ENCODE assay signal across 8 cellular contexts in genomic region chr18:32072321-32072720, GRCh38. TPM values are rescaled to one million over a fixed set of nuclear protein-coding genes. Genes with fewer than 3 reads are reported as not detected.
DNase-seq lines count a peak whose midpoint lies in the region; ATAC-seq and TF ChIP-seq lines count a peak whose summit lies in the region.

No MANE protein-coding gene starts in this region.

- no peaks in the 10 kb centered on the region for H3K27me3 Mint-ChIP-seq in naive thymus-derived CD4-positive, alpha-beta T cell

- H3K36me3 Mint-ChIP-seq in naive thymus-derived CD4-positive, alpha-beta T cell = peaks cover 11 to 50% (median 30%) of the 10 kb centered on the region in 5 donors

- no peaks in the 10 kb centered on the region for H3K4me1 ChIP-seq in naive thymus-derived CD4-positive, alpha-beta T cell (ENCODE audit: control insufficient read depth in 2 of 2, insufficient read depth in 2 of 2, low read length in 2 of 2)

- H3K27me3 ChIP-seq in brain microvascular endothelial cell (replicated peaks) = no peaks in the 10 kb centered on the region
- H3K27me3 ChIP-seq in naive thymus-derived CD4-positive, alpha-beta T cell (ENCODE audit: control insufficient read depth in 2 of 2, insufficient read depth in 2 of 2, low read length in 2 of 2) = no peaks in the 10 kb centered on the region

- no peak overlapping the region for H3K4me3 ChIP-seq in brain microvascular endothelial cell (ENCODE audit: low read depth, low read length)
- no peak overlapping the region for H3K4me3 ChIP-seq in naive thymus-derived CD4-positive, alpha-beta T cell (ENCODE audit: low read length)

- peaks cover 0 to 2% (median 0%) of the 10 kb centered on the region in 11 donors for H3K9me3 Mint-ChIP-seq in naive thymus-derived CD4-positive, alpha-beta T cell

- no peak overlapping the region for H3K4me3 Mint-ChIP-seq in naive thymus-derived CD4-positive, alpha-beta T cell

- peak overlapping the region in 4 of 9 donors; percentile 15 to 68 (median 30) for H3K27ac Mint-ChIP-seq in naive thymus-derived CD4-positive, alpha-beta T cell

- H3K4me1 Mint-ChIP-seq in naive thymus-derived CD4-positive, alpha-beta T cell = peaks cover 0 to 30% (median 18%) of the 10 kb centered on the region in 7 donors

- TF ChIP-seq CTCF in brain microvascular endothelial cell (IDR thresholded peaks at IDR 0.05; ENCODE audit: low read depth, low read length, missing control alignments) = peak; percentile 51

- in situ Hi-C loops in brain microvascular endothelial cell (cut with HindIII; ENCODE audit: low pct_ligation_motif_present, low sequenced_read_pairs) = no loop called here

- no peak overlapping the region for H3K27ac ChIP-seq in brain microvascular endothelial cell
- H3K27ac ChIP-seq in naive thymus-derived CD4-positive, alpha-beta T cell (ENCODE audit: low read depth, low read length) = no peak overlapping the region

- DNase-seq in NCI-H748 (lab: John Stamatoyannopoulos, UW; ENCODE audit: unreplicated experiment) (peak; percentile 4), NCI-H748 treated with DMSO at 0.1 percent for 48 hours (lab: John Stamatoyannopoulos, UW) (no peak), brain microvascular endothelial cell (no peak), NCI-H774 (lab: John Stamatoyannopoulos, UW) (no peak)
- peak in 4 of 9 donors; percentile 34 to 55 (median 45) for DNase-seq in naive thymus-derived CD4-positive, alpha-beta T cell
- no peak for DNase-seq in activated T-cell treated with anti-CD3 and anti-CD28 coated beads, Interleukin-2, amount 50 U/mL, for 48 hours

- peak; percentile 49 for ATAC-seq in HG03442 (IDR thresholded peaks at IDR 0.05; ENCODE audit: unreplicated experiment)
- peak; percentile 67 for ATAC-seq in naive thymus-derived CD4-positive, alpha-beta T cell
- ATAC-seq in HG03097 (IDR thresholded peaks at IDR 0.05; ENCODE audit: low FRiP score, unreplicated experiment) = no peak

- POLR2A ChIA-PET in naive thymus-derived CD4-positive, alpha-beta T cell (lab: Charles Lee) = interaction anchor here (0.6 to 4.5 kb wide), 9 partner anchors 11 to 380 kb away, joined by 3 to 44 read pairs (median 3); partner anchors contain the start of genes RNF125 and RNF138

- no peaks in the 10 kb centered on the region for H3K36me3 ChIP-seq in brain microvascular endothelial cell (replicated peaks)
- H3K36me3 ChIP-seq in naive thymus-derived CD4-positive, alpha-beta T cell (ENCODE audit: control insufficient read depth in 2 of 3, insufficient read depth in 3 of 3, low read length in 3 of 3) = peaks cover 0 to 24% (median 5%) of the 10 kb centered on the region in 3 experiments

- intact Hi-C loops in naive thymus-derived CD4-positive, alpha-beta T cell (cut with micrococcal nuclease) = loop anchor here (1.0 to 2.0 kb wide), 7 partner anchors 14 to 331 kb away; partner anchors contain the start of genes RNF125 (in 2 of the 2) and TRAPPC8 (in 2 of the 2)

- CTCF ChIA-PET in naive thymus-derived CD4-positive, alpha-beta T cell (lab: Charles Lee) = interaction anchor here (0.6 to 2.1 kb wide), 10 partner anchors 11 to 108 kb away, joined by 3 to 18 read pairs (median 3); partner anchors contain the start of gene RNF125

- no peaks in the 10 kb centered on the region for H3K9me3 ChIP-seq in naive thymus-derived CD4-positive, alpha-beta T cell (ENCODE audit: control insufficient read depth in 2 of 3, low read length in 3 of 3)

RNA-seq across cellular contexts. Expression of gene RNF138, which starts 19.4 kb away (rescaled TPM):
- total RNA-seq in naive thymus-derived CD4-positive, alpha-beta T cell = 100 to 1,000 TPM in 1 of 5 experiments, 10 to 100 TPM in 4; 72.3 to 142 (median 80.7) TPM
- 100 to 1,000 TPM in 1 of 2 donors, 10 to 100 TPM in 1; 98.4 to 140 TPM for polyA plus RNA-seq in naive thymus-derived CD4-positive, alpha-beta T cell

RNA-seq across cellular contexts. Expression of gene RNF125, which starts 53.7 kb away (rescaled TPM):
- 10 to 100 TPM; 30.3 to 59.8 (median 37.1) TPM for total RNA-seq in naive thymus-derived CD4-positive, alpha-beta T cell
- 10 to 100 TPM; 20.9 to 64.7 TPM for polyA plus RNA-seq in naive thymus-derived CD4-positive, alpha-beta T cell
